Comparison of ENCODE assay signal across 3 cellular contexts in genomic region chr12:39448038-39448437, GRCh38.
TF ChIP-seq lines count a peak whose summit lies in the region.

No MANE protein-coding gene starts in this region.

TF ChIP-seq in HepG2, 621 proteins besides CTCF, POLR2A, EP300 and RAD21:
- TF ChIP-seq RBAK (CRISPR knock-in tag; IDR thresholded peaks at IDR 0.05): no peak
- TF ChIP-seq ATF7 (IDR thresholded peaks at IDR 0.05): peak; percentile 81
- TF ChIP-seq ATF7 (CRISPR knock-in tag; IDR thresholded peaks at IDR 0.05): no peak

TF ChIP-seq in GM23338, 12 proteins besides CTCF, POLR2A, EP300 and RAD21:
- TF ChIP-seq ZNF462 (CRISPR knock-in tag; IDR thresholded peaks at IDR 0.05) (no peak), EZH2phosphoT487 (IDR thresholded peaks at IDR 0.05; ENCODE audit: unreplicated experiment) (no peak), REST (IDR thresholded peaks at IDR 0.05; ENCODE audit: unreplicated experiment) (no peak), POLR2AphosphoS5 (IDR thresholded peaks at IDR 0.05; ENCODE audit: low read depth) (no peak), ZNF331 (CRISPR knock-in tag; IDR thresholded peaks at IDR 0.05; ENCODE audit: low read depth) (no peak), ZNF114 (CRISPR knock-in tag; IDR thresholded peaks at IDR 0.05) (no peak), EZH2 (IDR thresholded peaks at IDR 0.05; ENCODE audit: low read depth, unreplicated experiment) (no peak), CREB1 (CRISPR knock-in tag; IDR thresholded peaks at IDR 0.05; ENCODE audit: low read depth) (no peak), JUNB (IDR thresholded peaks at IDR 0.05; ENCODE audit: unreplicated experiment) (no peak), NANOG (IDR thresholded peaks at IDR 0.05; ENCODE audit: borderline replicate concordance) (no peak), STAT1 (IDR thresholded peaks at IDR 0.05; ENCODE audit: unreplicated experiment) (no peak), ETS1 (IDR thresholded peaks at IDR 0.05) (no peak)

TF ChIP-seq in HEK293, 187 proteins besides CTCF, POLR2A, EP300 and RAD21:
- TF ChIP-seq ATF2 (tag by site-specific recombination; IDR thresholded peaks at IDR 0.05; ENCODE audit: low read depth): peak; percentile 51
- no peak for TF ChIP-seq ZNF596 (tag by site-specific recombination; IDR thresholded peaks at IDR 0.05)
